Comparison of ENCODE assay signal across 30 cellular contexts in genomic region chr11:95503047-95503446, GRCh38.
DNase-seq lines count a peak whose midpoint lies in the region; ATAC-seq and TF ChIP-seq lines count a peak whose summit lies in the region.
"Had no signal": no experiment of that assay in that cellular context is flagged by ENCODE, and none has a peak within 500 bp of the region (broad histone marks: within the 10 kb centered on the region; RNA-seq: fewer than 3 reads in every experiment).

No MANE protein-coding gene starts in this region.

- peaks cover 0 to 4% (median 0%) of the 10 kb centered on the region in 7 donors for H3K27me3 ChIP-seq in heart right ventricle
- no peaks in the 10 kb centered on the region for H3K27me3 ChIP-seq in left ventricle myocardium inferior (ENCODE audit: low read depth)
- no peaks in the 10 kb centered on the region for H3K27me3 ChIP-seq in Karpas-422 (ENCODE audit: low read length)
- H3K27me3 ChIP-seq: BLaER1, spleen had no signal

- H2AFZ ChIP-seq in Karpas-422 (ENCODE audit: low read length), result no peak overlapping the region

- H3K27ac Mint-ChIP-seq in mesothelial cell of epicardium, result no peak overlapping the region
- H3K27ac Mint-ChIP-seq: activated CD4-positive, alpha-beta T cell treated with anti-CD3 and anti-CD28 coated beads, Interleukin-2, amount 10 ng/mL, durations not matched to agents 24 days and 14 days; stimulated activated effector memory CD8-positive, alpha-beta T cell treated with anti-CD3 and anti-CD28 coated beads, Interleukin-12 subunit alpha, Interleukin-12 subunit beta, amount 100 ng/mL, for 72 hours had no signal

- H3K4me1 ChIP-seq in heart right ventricle (peaks cover 0 to 10% (median 0%) of the 10 kb centered on the region in 9 donors), left ventricle myocardium inferior (no peaks in the 10 kb centered on the region), Karpas-422 (ENCODE audit: low read length) (no peaks in the 10 kb centered on the region), mucosa of descending colon (ENCODE audit: low read depth) (no peaks in the 10 kb centered on the region)
- H3K4me1 ChIP-seq: spleen had no signal

- H3K9me2 ChIP-seq in Karpas-422 (replicated peaks; ENCODE audit: insufficient read depth, low read length), result no peaks in the 10 kb centered on the region
- H3K9me2 ChIP-seq: SK-N-SH had no signal

- H3K9me3 ChIP-seq in heart right ventricle (no peaks in the 10 kb centered on the region), left ventricle myocardium inferior (replicated peaks) (no peaks in the 10 kb centered on the region), Karpas-422 (ENCODE audit: low read length) (no peaks in the 10 kb centered on the region), mucosa of descending colon (no peaks in the 10 kb centered on the region)
- H3K9me3 ChIP-seq: A549, BLaER1, SK-N-SH, spleen had no signal

- TF ChIP-seq CTCF in heart right ventricle (IDR thresholded peaks at IDR 0.05) (no peak), choroid plexus epithelial cell (conservative IDR thresholded peaks at IDR 0.05; ENCODE audit: low read depth, low read length) (no peak), left ventricle myocardium inferior (IDR thresholded peaks at IDR 0.05; ENCODE audit: borderline replicate concordance) (no peak), mesothelial cell of epicardium (IDR thresholded peaks at IDR 0.05; ENCODE audit: unreplicated experiment) (no peak), mucosa of descending colon (IDR thresholded peaks at IDR 0.05) (no peak)

- H3K79me2 ChIP-seq in Karpas-422 (ENCODE audit: low read length), result no peaks in the 10 kb centered on the region

- H3K4me3 ChIP-seq in heart right ventricle, result no peak overlapping the region
- H3K4me3 ChIP-seq in choroid plexus epithelial cell (ENCODE audit: low read depth, low read length), result no peak overlapping the region
- H3K4me3 ChIP-seq in left ventricle myocardium inferior, result no peak overlapping the region
- H3K4me3 ChIP-seq in Karpas-422 (ENCODE audit: low read length), result no peak overlapping the region
- H3K4me3 ChIP-seq in mucosa of descending colon, result no peak overlapping the region
- H3K4me3 ChIP-seq: A549, BLaER1, spleen had no signal

- H3K36me3 ChIP-seq in heart right ventricle (no peaks in the 10 kb centered on the region), left ventricle myocardium inferior (no peaks in the 10 kb centered on the region), Karpas-422 (ENCODE audit: insufficient read depth, low read length) (no peaks in the 10 kb centered on the region), mucosa of descending colon (ENCODE audit: low read depth) (no peaks in the 10 kb centered on the region)
- H3K36me3 ChIP-seq: BLaER1, spleen had no signal

- H3K27ac ChIP-seq in heart right ventricle, result no peak overlapping the region
- no peak overlapping the region for H3K27ac ChIP-seq in left ventricle myocardium inferior (replicated peaks)
- no peak overlapping the region for H3K27ac ChIP-seq in Karpas-422 (ENCODE audit: low read length)
- H3K27ac ChIP-seq: A549, BLaER1, epithelial cell of prostate, RWPE1, spleen had no signal

- peaks cover 18% of the 10 kb centered on the region for H3K4me1 Mint-ChIP-seq in mesothelial cell of epicardium
- H3K4me1 Mint-ChIP-seq: central memory CD8-positive, alpha-beta T cell; stimulated activated effector memory CD8-positive, alpha-beta T cell treated with anti-CD3 and anti-CD28 coated beads, Interleukin-12 subunit alpha, Interleukin-12 subunit beta, amount 100 ng/mL, for 72 hours had no signal

- no peak overlapping the region for H3K9ac ChIP-seq in Karpas-422 (ENCODE audit: low read length)
- H3K9ac ChIP-seq: BLaER1, SK-N-SH had no signal

- WGBS in heart right ventricle, 2 donors, result 59 to 61% methylated on average over 1 of the region's 1 CpG

- ATAC-seq in heart right ventricle (peak in 5 of 8 donors; percentile 56 to 81 (median 67)), mucosa of descending colon (no peak)
- ATAC-seq: A549; HCT116; stimulated activated effector memory CD8-positive, alpha-beta T cell treated with anti-CD3 and anti-CD28 coated beads, Interleukin-12 subunit alpha, Interleukin-12 subunit beta, amount 100 ng/mL, for 72 hours had no signal

- H3K4me3 Mint-ChIP-seq in mesothelial cell of epicardium, result no peak overlapping the region
- H3K4me3 Mint-ChIP-seq: activated CD4-positive, alpha-beta T cell treated with anti-CD3 and anti-CD28 coated beads, Interleukin-2, amount 10 ng/mL, durations not matched to agents 24 days and 14 days; central memory CD8-positive, alpha-beta T cell; naive B cell; stimulated activated effector memory CD8-positive, alpha-beta T cell treated with anti-CD3 and anti-CD28 coated beads, Interleukin-12 subunit alpha, Interleukin-12 subunit beta, amount 100 ng/mL, for 72 hours had no signal

- intact Hi-C loops in heart right ventricle (cut with DNase I) (no loop called here), cardiac septum (cut with DNase I) (no loop called here), left ventricle myocardium inferior (cut with micrococcal nuclease) (no loop called here), mucosa of descending colon (cut with DNase I, micrococcal nuclease) (no loop called here)

- H3K9me3 Mint-ChIP-seq in mesothelial cell of epicardium, result no peaks in the 10 kb centered on the region
- H3K9me3 Mint-ChIP-seq: central memory CD8-positive, alpha-beta T cell; stimulated activated effector memory CD8-positive, alpha-beta T cell treated with anti-CD3 and anti-CD28 coated beads, Interleukin-12 subunit alpha, Interleukin-12 subunit beta, amount 100 ng/mL, for 72 hours had no signal

- H3K4me2 ChIP-seq in Karpas-422 (ENCODE audit: low read depth, low read length, poor library complexity, severe bottlenecking), result no peak overlapping the region
- H3K4me2 ChIP-seq: A549, BLaER1, SK-N-SH had no signal

- no peaks in the 10 kb centered on the region for H4K20me1 ChIP-seq in Karpas-422 (ENCODE audit: insufficient read depth, low read depth, low read length)
- H4K20me1 ChIP-seq: BLaER1 had no signal

- no peaks in the 10 kb centered on the region for H3K36me3 Mint-ChIP-seq in mesothelial cell of epicardium
- H3K36me3 Mint-ChIP-seq: naive B cell; stimulated activated effector memory CD8-positive, alpha-beta T cell treated with anti-CD3 and anti-CD28 coated beads, Interleukin-12 subunit alpha, Interleukin-12 subunit beta, amount 100 ng/mL, for 72 hours had no signal

- DNase-seq in heart right ventricle (peak in 1 of 2 donors; percentile 37), cardiac septum (ENCODE audit: low spot score) (no peak), choroid plexus epithelial cell (ENCODE audit: low read depth) (peak; percentile 41), left ventricle myocardium inferior (peak; percentile 15), mesothelial cell of epicardium (ENCODE audit: low spot score in 2 of 2, unreplicated experiment in 2 of 2) (no peak), Karpas-422 (no peak), HT-29 (ENCODE audit: low spot score) (no peak), mucosa of descending colon (no peak)
- DNase-seq: activated CD4-positive, alpha-beta T cell treated with anti-CD3 and anti-CD28 coated beads, Interleukin-2, amount 10 ng/mL, durations not matched to agents 24 days and 14 days; activated naive CD4-positive, alpha-beta T cell treated with Interleukin-2 at 50 U/mL for 16 hours; activated T-cell treated with anti-CD3 and anti-CD28 coated beads, Interleukin-2, amount 50 U/mL, for 48 hours; amygdala; DND-41; mammary epithelial cell; naive B cell; NCI-H1105 treated with DMSO at 0.1 percent for 48 hours; NCI-H2029; NCI-H774; occipital lobe; SK-N-SH; spleen; stimulated activated CD4-positive, alpha-beta T cell treated with anti-CD3 and anti-CD28 coated beads, Interleukin-2, amount 100 ng/mL, for 48 hours; T-helper 2 cell had no signal

- no peaks in the 10 kb centered on the region for H3K27me3 Mint-ChIP-seq in mesothelial cell of epicardium (ENCODE audit: low read depth)
- H3K27me3 Mint-ChIP-seq: activated CD4-positive, alpha-beta T cell treated with anti-CD3 and anti-CD28 coated beads, Interleukin-2, amount 10 ng/mL, durations not matched to agents 24 days and 14 days had no signal

Comparison
In these comparisons a context has a peak if more than half of its experiments do, and no peak if none do; other contexts are left out.
1. DNase-seq: peak in choroid plexus epithelial cell (single experiment) and left ventricle myocardium inferior (single experiment); none in cardiac septum (single experiment), mesothelial cell of epicardium (0 of 2), Karpas-422 (single experiment), HT-29 (single experiment) and mucosa of descending colon (0 of 3).